15 cellular contexts compared by ENCODE assay signal in the genomic region with DNA sequence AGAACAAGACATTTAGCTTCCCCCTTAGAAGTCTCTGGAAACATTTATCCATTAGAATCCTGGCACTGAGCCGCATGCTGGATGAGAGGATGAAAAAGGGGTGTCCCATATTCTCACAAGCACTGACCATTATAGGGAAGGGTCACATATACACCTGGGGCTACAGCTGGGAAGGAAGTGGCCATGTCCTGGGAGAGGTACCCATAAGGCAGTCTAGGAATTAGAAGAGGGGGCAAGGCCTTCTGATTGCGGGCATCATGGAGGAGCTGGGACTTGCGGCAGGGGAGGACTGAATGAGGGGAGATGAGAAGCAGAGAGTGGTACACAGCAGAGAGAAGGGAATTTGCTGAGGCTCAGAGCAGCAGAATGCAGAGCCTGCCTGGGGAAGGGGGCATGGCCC. TPM values are rescaled to one million over a fixed set of nuclear protein-coding genes. Genes with fewer than 3 reads are reported as not detected.
"Had no signal": no experiment of that assay in that cellular context is flagged by ENCODE, and none has a peak within 500 bp of the region (broad histone marks: within the 10 kb centered on the region; RNA-seq: fewer than 3 reads in every experiment).

No MANE protein-coding gene starts in this region.

RNA-seq across cellular contexts. Expression of gene CES1, which starts 3.7 kb away (rescaled TPM):
- total RNA-seq: dermis microvascular lymphatic vessel endothelial cell, glomerular endothelial cell, kidney epithelial cell, myocyte had no signal

RNA-seq across cellular contexts. Expression of gene CES5A, which starts 45.9 kb away (rescaled TPM):
- total RNA-seq: dermis microvascular lymphatic vessel endothelial cell, esophagus mucosa, esophagus squamous epithelium, gastrocnemius medialis, glomerular endothelial cell, kidney epithelial cell, left lung, left ventricle myocardium superior, lower lobe of right lung, lung microvascular endothelial cell, mesenteric fat pad, mesothelial cell of epicardium, mucosa of descending colon, myocyte had no signal
- polyA plus RNA-seq: keratinocyte had no signal
